In the genomic region with DNA sequence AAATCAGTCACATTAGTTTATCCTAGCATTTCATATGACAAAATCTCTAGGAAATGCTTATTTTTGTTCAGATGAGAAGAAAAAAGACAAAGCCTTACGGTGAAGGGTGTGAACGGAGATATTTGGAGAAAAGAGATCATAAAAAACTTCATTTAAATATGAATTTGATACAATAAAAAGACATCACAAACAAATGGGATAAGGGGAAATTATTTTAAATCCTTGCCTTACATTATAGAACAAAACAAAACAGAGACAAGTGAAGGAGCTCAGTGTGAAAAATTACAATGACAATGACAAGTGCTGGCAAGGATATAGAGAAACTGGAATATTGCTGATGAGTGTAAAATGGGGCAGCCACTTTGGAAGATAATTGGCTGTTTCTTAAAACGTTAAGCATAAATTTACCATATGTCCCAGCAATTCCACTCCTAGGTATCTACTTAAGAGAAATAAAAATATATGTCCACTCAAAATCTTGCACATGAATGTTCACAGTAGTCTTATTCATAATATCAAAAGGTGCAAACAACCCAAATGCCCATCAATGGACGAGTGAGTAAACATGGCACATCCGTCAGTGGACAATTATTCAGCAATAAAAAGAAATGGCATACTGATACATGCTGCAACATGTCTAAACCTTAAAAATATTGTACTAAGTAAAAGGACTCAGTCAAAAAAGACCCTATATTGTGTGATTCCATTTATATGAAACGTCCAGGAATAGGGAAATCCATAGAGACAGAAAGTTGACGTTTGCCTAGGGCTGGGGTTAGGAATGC, we compare ENCODE assay signal across 25 cellular contexts.
"Had no signal": no experiment of that assay in that cellular context is flagged by ENCODE, and none has a peak within 500 bp of the region (broad histone marks: within the 10 kb centered on the region; RNA-seq: fewer than 3 reads in every experiment).

No MANE protein-coding gene starts in this region.

- H3K36me3 Mint-ChIP-seq: mesothelial cell of epicardium; stimulated activated effector memory CD8-positive, alpha-beta T cell treated with anti-CD3 and anti-CD28 coated beads, Interleukin-12 subunit alpha, Interleukin-12 subunit beta, amount 100 ng/mL, for 72 hours had no signal

- DNase-seq: cortex of kidney; effector memory CD8-positive, alpha-beta T cell; foreskin fibroblast; heart left ventricle; left cardiac atrium; left lung; mesenchymal stem cell; mucosa of descending colon; naive B cell; nucleus accumbens; sigmoid colon; stimulated activated CD4-positive, alpha-beta T cell treated with anti-CD3 and anti-CD28 coated beads, Interleukin-2, amount 100 ng/mL, for 24 hours; stimulated activated CD4-positive, alpha-beta T cell treated with anti-CD3 and anti-CD28 coated beads, Interleukin-4, amount 100 ng/mL, for 24 hours; stimulated activated naive CD4-positive, alpha-beta T cell treated with Interleukin-2 at 50 U/mL for 16 hours; stomach; thyroid gland; trophoblast cell had no signal

- H3K4me3 ChIP-seq: gastroesophageal sphincter, heart left ventricle, hepatocyte, left lung, mucosa of descending colon, prostate gland, right atrium auricular region, sigmoid colon, stomach, thyroid gland had no signal

- H3K27me3 Mint-ChIP-seq: effector memory CD8-positive, alpha-beta T cell; naive B cell had no signal

- FAIRE-seq: endometrium had no signal

- H3K36me3 ChIP-seq: gastroesophageal sphincter, heart left ventricle, left lung, prostate gland, right atrium auricular region, sigmoid colon, stomach, thyroid gland had no signal

- H3K27me3 ChIP-seq: gastroesophageal sphincter, heart left ventricle, hepatocyte, left lung, right atrium auricular region, sigmoid colon, stomach, thyroid gland had no signal

- H3K4me1 Mint-ChIP-seq: mesothelial cell of epicardium; stimulated activated effector memory CD8-positive, alpha-beta T cell treated with anti-CD3 and anti-CD28 coated beads, Interleukin-12 subunit alpha, Interleukin-12 subunit beta, amount 100 ng/mL, for 72 hours had no signal

- H3K4me3 Mint-ChIP-seq: effector memory CD8-positive, alpha-beta T cell; mesothelial cell of epicardium; naive B cell; nephron; stimulated activated effector memory CD8-positive, alpha-beta T cell treated with anti-CD3 and anti-CD28 coated beads, Interleukin-12 subunit alpha, Interleukin-12 subunit beta, amount 100 ng/mL, for 72 hours had no signal

- H3K27ac Mint-ChIP-seq: effector memory CD8-positive, alpha-beta T cell; mesothelial cell of epicardium; nephron; stimulated activated effector memory CD8-positive, alpha-beta T cell treated with anti-CD3 and anti-CD28 coated beads, Interleukin-12 subunit alpha, Interleukin-12 subunit beta, amount 100 ng/mL, for 72 hours had no signal

- H3K9me3 Mint-ChIP-seq: effector memory CD8-positive, alpha-beta T cell; mesothelial cell of epicardium; stimulated activated effector memory CD8-positive, alpha-beta T cell treated with anti-CD3 and anti-CD28 coated beads, Interleukin-12 subunit alpha, Interleukin-12 subunit beta, amount 100 ng/mL, for 72 hours had no signal
